ENCODE assay signal across 1 cellular context in the genomic region with DNA sequence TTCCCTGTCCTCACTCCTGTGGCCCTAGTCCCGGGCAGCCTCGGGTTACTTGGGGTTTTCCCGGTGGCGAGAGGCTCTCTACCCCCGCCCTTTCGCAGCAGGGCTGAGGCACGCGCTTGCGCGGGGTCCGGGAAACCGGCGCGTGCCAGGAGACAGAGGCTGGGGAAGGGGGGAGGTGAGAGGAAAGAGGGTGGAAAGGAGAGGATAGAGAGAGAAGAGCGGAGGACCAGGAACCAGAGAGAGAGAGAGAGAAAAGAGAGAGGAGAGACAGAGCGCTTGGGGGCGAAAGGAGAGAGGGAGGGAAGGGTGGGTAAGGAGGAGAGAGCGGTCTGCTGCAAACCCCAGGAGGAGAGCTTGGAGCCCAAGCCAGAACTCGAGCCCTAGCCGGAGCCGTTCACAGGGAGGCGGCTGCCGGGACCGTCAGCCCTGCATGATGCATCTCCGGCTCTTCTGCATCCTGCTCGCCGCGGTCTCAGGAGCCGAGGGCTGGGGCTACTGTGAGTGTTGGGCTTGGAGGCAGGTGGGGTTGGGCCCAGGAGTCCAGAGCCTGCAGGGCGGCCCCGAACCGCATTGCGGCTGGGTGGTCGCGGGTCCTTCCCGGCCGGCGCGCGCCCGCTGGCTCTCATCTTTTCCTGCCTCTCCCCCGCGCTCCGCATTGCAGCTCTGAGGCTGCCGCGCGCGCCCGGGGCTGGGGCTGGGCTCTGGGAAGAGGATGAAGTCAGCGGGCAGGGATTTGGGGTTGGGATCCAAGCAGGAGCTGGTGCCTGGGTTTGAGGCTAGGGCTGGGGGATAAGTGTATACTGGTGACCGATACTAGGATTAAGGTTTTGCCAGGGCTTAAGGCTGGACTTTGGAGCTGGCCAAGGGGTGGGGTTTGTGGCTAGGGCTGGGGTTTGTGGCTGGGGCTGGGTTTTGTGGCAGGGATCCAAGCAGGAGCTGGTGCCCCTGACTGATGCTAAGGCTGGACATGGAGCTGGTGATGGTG.
A peak's percentile ranks its signal among the peaks of the same experiment; 100 is the strongest.
TF ChIP-seq lines count a peak whose summit lies in the region.

Gene CNTNAP1 (plus strand): TSS at position 132 of the 985 bp plus-strand sequence. CDS start 299 bp downstream, at position 431.

TF ChIP-seq in HepG2, 621 proteins besides CTCF, POLR2A, EP300 and RAD21 (continued from another document and continues in another):
- TF ChIP-seq HNRNPLL (IDR thresholded peaks at IDR 0.05; ENCODE audit: low read depth, low read length, poor library complexity, severe bottlenecking) (peak; percentile 48), LCORL (IDR thresholded peaks at IDR 0.05) (no peak), LCORL (CRISPR knock-in tag; IDR thresholded peaks at IDR 0.05) (peak; percentile 59; the same call in 1 of the 2 replicates), MATR3 (CRISPR knock-in tag; IDR thresholded peaks at IDR 0.05) (no peak), ZMYM4 (CRISPR knock-in tag; IDR thresholded peaks at IDR 0.05) (no peak), ZNF749 (CRISPR knock-in tag; IDR thresholded peaks at IDR 0.05; ENCODE audit: borderline replicate concordance) (0 out of 2 replicates have a peak, but pooled peaks have one; percentile 56), ZNF589 (CRISPR knock-in tag; conservative IDR thresholded peaks at IDR 0.05) (peak; percentile 46; the same call in 1 of the 2 replicates), DPF2 (CRISPR knock-in tag; IDR thresholded peaks at IDR 0.05; ENCODE audit: borderline replicate concordance, low read depth) (no peak), PPARG (CRISPR knock-in tag; conservative IDR thresholded peaks at IDR 0.05) (no peak), FOXK1 (CRISPR knock-in tag; IDR thresholded peaks at IDR 0.05; ENCODE audit: borderline replicate concordance, low read depth) (no peak), RXRA (CRISPR knock-in tag; IDR thresholded peaks at IDR 0.05) (peak; percentile 58), DMTF1 (CRISPR knock-in tag; IDR thresholded peaks at IDR 0.05) (no peak), CREM (IDR thresholded peaks at IDR 0.05) (no peak), CREM (CRISPR knock-in tag; IDR thresholded peaks at IDR 0.05) (no peak), TSC22D2 (CRISPR knock-in tag; IDR thresholded peaks at IDR 0.05; ENCODE audit: borderline replicate concordance) (peak; percentile 48; the same call in 1 of the 2 replicates), POLR2G (IDR thresholded peaks at IDR 0.05; ENCODE audit: low read depth, low read length) (peak; percentile 23; the same call in 1 of the 2 replicates), SRSF4 (IDR thresholded peaks at IDR 0.05; ENCODE audit: low read depth, low read length, poor library complexity, severe bottlenecking) (no peak), ZFYVE20 (CRISPR knock-in tag; IDR thresholded peaks at IDR 0.05; ENCODE audit: borderline replicate concordance, low read depth) (no peak), ZNF816 (CRISPR knock-in tag; IDR thresholded peaks at IDR 0.05; ENCODE audit: borderline replicate concordance) (no peak), PCBP2 (optimal IDR thresholded peaks at IDR 0.05; ENCODE audit: low read depth, low read length, poor library complexity, severe bottlenecking) (no peak), ZC3H13 (CRISPR knock-in tag; IDR thresholded peaks at IDR 0.05) (no peak), HMGA1 (CRISPR knock-in tag; conservative IDR thresholded peaks at IDR 0.05) (no peak), ZNF558 (CRISPR knock-in tag; IDR thresholded peaks at IDR 0.05; ENCODE audit: borderline replicate concordance) (no peak; the same call in 1 of the 2 replicates), TRAFD1 (CRISPR knock-in tag; IDR thresholded peaks at IDR 0.05; ENCODE audit: borderline replicate concordance) (no peak), RXRB (CRISPR knock-in tag; IDR thresholded peaks at IDR 0.05; ENCODE audit: borderline replicate concordance) (peak; percentile 58; the same call in 1 of the 2 replicates), SAP130 (CRISPR knock-in tag; IDR thresholded peaks at IDR 0.05; ENCODE audit: low read depth) (peak; percentile 80), RBM22 (optimal IDR thresholded peaks at IDR 0.05; ENCODE audit: low read length) (no peak), SMYD3 (CRISPR knock-in tag; IDR thresholded peaks at IDR 0.05) (no peak), MTF2 (CRISPR knock-in tag; IDR thresholded peaks at IDR 0.05; ENCODE audit: borderline replicate concordance) (no peak), ZBTB37 (CRISPR knock-in tag; IDR thresholded peaks at IDR 0.05) (peak; percentile 71), IRF9 (CRISPR knock-in tag; IDR thresholded peaks at IDR 0.05; ENCODE audit: borderline replicate concordance) (peak; percentile 49; the same call in 1 of the 2 replicates), ASH2L (IDR thresholded peaks at IDR 0.05; ENCODE audit: insufficient read length, low read depth, low read length) (peak; percentile 73), ZNF496 (CRISPR knock-in tag; IDR thresholded peaks at IDR 0.05; ENCODE audit: insufficient replicate concordance) (no peak), MTA1 (CRISPR knock-in tag; IDR thresholded peaks at IDR 0.05; ENCODE audit: borderline replicate concordance) (no peak), ZSCAN25 (CRISPR knock-in tag; IDR thresholded peaks at IDR 0.05) (peak; percentile 99)
- TF ChIP-seq, protein P1, sequence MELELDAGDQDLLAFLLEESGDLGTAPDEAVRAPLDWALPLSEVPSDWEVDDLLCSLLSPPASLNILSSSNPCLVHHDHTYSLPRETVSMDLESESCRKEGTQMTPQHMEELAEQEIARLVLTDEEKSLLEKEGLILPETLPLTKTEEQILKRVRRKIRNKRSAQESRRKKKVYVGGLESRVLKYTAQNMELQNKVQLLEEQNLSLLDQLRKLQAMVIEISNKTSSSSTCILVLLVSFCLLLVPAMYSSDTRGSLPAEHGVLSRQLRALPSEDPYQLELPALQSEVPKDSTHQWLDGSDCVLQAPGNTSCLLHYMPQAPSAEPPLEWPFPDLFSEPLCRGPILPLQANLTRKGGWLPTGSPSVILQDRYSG (CRISPR knock-in tag; IDR thresholded peaks at IDR 0.05) = no peak
- TF ChIP-seq, protein P2, sequence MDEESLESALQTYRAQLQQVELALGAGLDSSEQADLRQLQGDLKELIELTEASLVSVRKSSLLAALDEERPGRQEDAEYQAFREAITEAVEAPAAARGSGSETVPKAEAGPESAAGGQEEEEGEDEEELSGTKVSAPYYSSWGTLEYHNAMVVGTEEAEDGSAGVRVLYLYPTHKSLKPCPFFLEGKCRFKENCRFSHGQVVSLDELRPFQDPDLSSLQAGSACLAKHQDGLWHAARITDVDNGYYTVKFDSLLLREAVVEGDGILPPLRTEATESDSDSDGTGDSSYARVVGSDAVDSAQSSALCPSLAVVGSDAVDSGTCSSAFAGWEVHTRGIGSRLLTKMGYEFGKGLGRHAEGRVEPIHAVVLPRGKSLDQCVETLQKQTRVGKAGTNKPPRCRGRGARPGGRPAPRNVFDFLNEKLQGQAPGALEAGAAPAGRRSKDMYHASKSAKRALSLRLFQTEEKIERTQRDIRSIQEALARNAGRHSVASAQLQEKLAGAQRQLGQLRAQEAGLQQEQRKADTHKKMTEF (CRISPR knock-in tag; IDR thresholded peaks at IDR 0.05) = peak; percentile 73
- TF ChIP-seq, protein P3, sequence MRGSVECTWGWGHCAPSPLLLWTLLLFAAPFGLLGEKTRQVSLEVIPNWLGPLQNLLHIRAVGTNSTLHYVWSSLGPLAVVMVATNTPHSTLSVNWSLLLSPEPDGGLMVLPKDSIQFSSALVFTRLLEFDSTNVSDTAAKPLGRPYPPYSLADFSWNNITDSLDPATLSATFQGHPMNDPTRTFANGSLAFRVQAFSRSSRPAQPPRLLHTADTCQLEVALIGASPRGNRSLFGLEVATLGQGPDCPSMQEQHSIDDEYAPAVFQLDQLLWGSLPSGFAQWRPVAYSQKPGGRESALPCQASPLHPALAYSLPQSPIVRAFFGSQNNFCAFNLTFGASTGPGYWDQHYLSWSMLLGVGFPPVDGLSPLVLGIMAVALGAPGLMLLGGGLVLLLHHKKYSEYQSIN (CRISPR knock-in tag; IDR thresholded peaks at IDR 0.05; ENCODE audit: borderline replicate concordance) = no peak
- TF ChIP-seq, protein P4, sequence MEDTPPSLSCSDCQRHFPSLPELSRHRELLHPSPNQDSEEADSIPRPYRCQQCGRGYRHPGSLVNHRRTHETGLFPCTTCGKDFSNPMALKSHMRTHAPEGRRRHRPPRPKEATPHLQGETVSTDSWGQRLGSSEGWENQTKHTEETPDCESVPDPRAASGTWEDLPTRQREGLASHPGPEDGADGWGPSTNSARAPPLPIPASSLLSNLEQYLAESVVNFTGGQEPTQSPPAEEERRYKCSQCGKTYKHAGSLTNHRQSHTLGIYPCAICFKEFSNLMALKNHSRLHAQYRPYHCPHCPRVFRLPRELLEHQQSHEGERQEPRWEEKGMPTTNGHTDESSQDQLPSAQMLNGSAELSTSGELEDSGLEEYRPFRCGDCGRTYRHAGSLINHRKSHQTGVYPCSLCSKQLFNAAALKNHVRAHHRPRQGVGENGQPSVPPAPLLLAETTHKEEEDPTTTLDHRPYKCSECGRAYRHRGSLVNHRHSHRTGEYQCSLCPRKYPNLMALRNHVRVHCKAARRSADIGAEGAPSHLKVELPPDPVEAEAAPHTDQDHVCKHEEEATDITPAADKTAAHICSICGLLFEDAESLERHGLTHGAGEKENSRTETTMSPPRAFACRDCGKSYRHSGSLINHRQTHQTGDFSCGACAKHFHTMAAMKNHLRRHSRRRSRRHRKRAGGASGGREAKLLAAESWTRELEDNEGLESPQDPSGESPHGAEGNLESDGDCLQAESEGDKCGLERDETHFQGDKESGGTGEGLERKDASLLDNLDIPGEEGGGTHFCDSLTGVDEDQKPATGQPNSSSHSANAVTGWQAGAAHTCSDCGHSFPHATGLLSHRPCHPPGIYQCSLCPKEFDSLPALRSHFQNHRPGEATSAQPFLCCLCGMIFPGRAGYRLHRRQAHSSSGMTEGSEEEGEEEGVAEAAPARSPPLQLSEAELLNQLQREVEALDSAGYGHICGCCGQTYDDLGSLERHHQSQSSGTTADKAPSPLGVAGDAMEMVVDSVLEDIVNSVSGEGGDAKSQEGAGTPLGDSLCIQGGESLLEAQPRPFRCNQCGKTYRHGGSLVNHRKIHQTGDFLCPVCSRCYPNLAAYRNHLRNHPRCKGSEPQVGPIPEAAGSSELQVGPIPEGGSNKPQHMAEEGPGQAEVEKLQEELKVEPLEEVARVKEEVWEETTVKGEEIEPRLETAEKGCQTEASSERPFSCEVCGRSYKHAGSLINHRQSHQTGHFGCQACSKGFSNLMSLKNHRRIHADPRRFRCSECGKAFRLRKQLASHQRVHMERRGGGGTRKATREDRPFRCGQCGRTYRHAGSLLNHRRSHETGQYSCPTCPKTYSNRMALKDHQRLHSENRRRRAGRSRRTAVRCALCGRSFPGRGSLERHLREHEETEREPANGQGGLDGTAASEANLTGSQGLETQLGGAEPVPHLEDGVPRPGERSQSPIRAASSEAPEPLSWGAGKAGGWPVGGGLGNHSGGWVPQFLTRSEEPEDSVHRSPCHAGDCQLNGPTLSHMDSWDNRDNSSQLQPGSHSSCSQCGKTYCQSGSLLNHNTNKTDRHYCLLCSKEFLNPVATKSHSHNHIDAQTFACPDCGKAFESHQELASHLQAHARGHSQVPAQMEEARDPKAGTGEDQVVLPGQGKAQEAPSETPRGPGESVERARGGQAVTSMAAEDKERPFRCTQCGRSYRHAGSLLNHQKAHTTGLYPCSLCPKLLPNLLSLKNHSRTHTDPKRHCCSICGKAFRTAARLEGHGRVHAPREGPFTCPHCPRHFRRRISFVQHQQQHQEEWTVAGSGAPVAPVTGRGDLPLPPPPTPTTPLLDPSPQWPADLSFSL (CRISPR knock-in tag; IDR thresholded peaks at IDR 0.05) = no peak
